28 cellular contexts compared by ENCODE assay signal in the genomic region with DNA sequence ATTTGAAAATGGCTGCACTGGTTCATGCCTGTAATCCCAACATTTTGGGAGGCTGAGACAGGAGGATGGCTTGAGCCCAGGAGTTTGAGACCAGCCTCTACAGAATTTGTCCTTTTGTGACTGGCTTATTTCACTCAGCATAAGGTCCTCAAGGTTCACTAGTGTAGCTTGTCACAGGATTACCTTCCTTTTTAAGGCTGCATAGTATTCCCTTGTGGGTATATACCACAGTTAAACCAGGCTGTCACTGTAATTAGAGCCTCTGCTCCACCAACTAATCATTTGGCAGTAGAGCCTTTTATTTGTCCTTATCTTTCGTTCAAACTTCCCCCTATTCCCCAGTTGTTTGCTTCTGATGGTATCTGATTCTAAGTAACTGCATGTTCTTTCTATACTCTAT. TPM values are rescaled to one million over a fixed set of nuclear protein-coding genes. Genes with fewer than 3 reads are reported as not detected.
DNase-seq lines count a peak whose midpoint lies in the region; ATAC-seq, FAIRE-seq and TF ChIP-seq lines count a peak whose summit lies in the region.
"Had no signal": no experiment of that assay in that cellular context is flagged by ENCODE, and none has a peak within 500 bp of the region (broad histone marks: within the 10 kb centered on the region; RNA-seq: fewer than 3 reads in every experiment).

No MANE protein-coding gene starts in this region.

- CTCF ChIA-PET in HepG2 (lab: Yijun Ruan, JAX; ENCODE audit: low intra/inter-chr PET ratio, low total read pairs): no interaction called here
- CTCF ChIA-PET in K562 (lab: Yijun Ruan, JAX; ENCODE audit: low intra/inter-chr PET ratio): no interaction called here

- 11% methylated on average over 1 of the region's 1 CpG for WGBS in HepG2 (ENCODE audit: low lambda C conversion rate)
- 40% methylated on average over 1 of the region's 1 CpG for WGBS in right lobe of liver (ENCODE audit: insufficient coverage, low coverage, low lambda C conversion rate, missing lambda C conversion rate)
- WGBS in K562 (ENCODE audit: insufficient coverage, low coverage, missing lambda C conversion rate): 0% methylated on average over 1 of the region's 1 CpG

- BruUV-seq in HepG2 (replicated peaks; lab: Mats Ljungman, UMichigan) (no TSS peak), K562 (replicated peaks; lab: Mats Ljungman, UMichigan) (no TSS peak)

- POLR2A ChIA-PET in HepG2 (lab: Yijun Ruan, JAX) (no interaction called here), K562 (lab: Yijun Ruan, JAX) (no interaction called here)

- intact Hi-C loops in HepG2 (cut with micrococcal nuclease; ENCODE audit: unreplicated experiment) (no loop called here), right lobe of liver (cut with DNase I) (no loop called here), K562 (cut with micrococcal nuclease) (no loop called here)

- H3K36me3 ChIP-seq in HepG2 (replicated peaks in 1 of 2; ENCODE audit: control insufficient read depth in 1 of 2, insufficient read depth in 2 of 2, low read length in 2 of 2) (no peaks in the 10 kb centered on the region), right lobe of liver (no peaks in the 10 kb centered on the region), K562 (ENCODE audit: control insufficient read depth, insufficient read depth, low read length) (no peaks in the 10 kb centered on the region)
- H3K36me3 ChIP-seq: BE2C had no signal

- H3K9me3 ChIP-seq in HepG2 (ENCODE audit: low read length): no peaks in the 10 kb centered on the region
- H3K9me3 ChIP-seq in right lobe of liver: no peaks in the 10 kb centered on the region
- no peaks in the 10 kb centered on the region for H3K9me3 ChIP-seq in K562 (replicated peaks; ENCODE audit: control insufficient read depth, insufficient read depth, low read depth, low read length)
- H3K9me3 ChIP-seq: BE2C, BLaER1 had no signal

- in situ Hi-C loops in HepG2 (cut with HindIII; ENCODE audit: extremely low pct_ligation_motif_present, low pct_unique_long_range_greater_than_20kb) (no loop called here), K562 (cut with MboI) (no loop called here), G401 (cut with HindIII; ENCODE audit: low sequenced_read_pairs) (no loop called here)

- H4K20me1 ChIP-seq in HepG2 (ENCODE audit: insufficient read depth, low read length): no peaks in the 10 kb centered on the region
- H4K20me1 ChIP-seq in K562 (replicated peaks; ENCODE audit: control insufficient read depth, insufficient read depth, low read length): no peaks in the 10 kb centered on the region
- H4K20me1 ChIP-seq: BLaER1 had no signal

- TF ChIP-seq CTCF in HepG2 (CRISPR knock-in tag; IDR thresholded peaks at IDR 0.05) (no peak), right lobe of liver (IDR thresholded peaks at IDR 0.05) (no peak), K562 (IDR thresholded peaks at IDR 0.05 in 2 of 3, conservative IDR thresholded peaks at IDR 0.05 in 1 of 3; ENCODE audit: insufficient read depth in 2 of 3, low read depth in 1 of 3, low read length in 3 of 3) (no peak)

- H3K4me3 ChIP-seq in HepG2 (replicated peaks in 1 of 3; ENCODE audit: insufficient read depth in 1 of 3, low read depth in 2 of 3, low read length in 3 of 3) (no peak overlapping the region), right lobe of liver (no peak overlapping the region), K562 (no peak overlapping the region)
- H3K4me3 ChIP-seq: BLaER1 had no signal

- H2AFZ ChIP-seq in HepG2 (ENCODE audit: low read length) (no peak overlapping the region), K562 (ENCODE audit: low read depth, low read length) (no peak overlapping the region)

- TF ChIP-seq POLR2A in HepG2 (IDR thresholded peaks at IDR 0.05; ENCODE audit: insufficient read depth in 1 of 2, low read depth in 2 of 2, low read length in 2 of 2): no peak
- no peak for TF ChIP-seq POLR2A in right lobe of liver (IDR thresholded peaks at IDR 0.05)
- no peak for TF ChIP-seq POLR2A in K562 (conservative IDR thresholded peaks at IDR 0.05)

- FAIRE-seq in HepG2 (lab: Jason Lieb, UNC) (no peak), K562 (lab: Jason Lieb, UNC) (no peak)
- FAIRE-seq: A204.1, G401.6, GM12891, GM19239 had no signal

- H3K4me2 ChIP-seq in HepG2 (ENCODE audit: low read depth, low read length) (no peak overlapping the region), K562 (ENCODE audit: insufficient read depth, low read length) (no peak overlapping the region)
- H3K4me2 ChIP-seq: BLaER1 had no signal

- H3K9ac ChIP-seq in HepG2 (ENCODE audit: insufficient read depth, low read depth, low read length) (no peak overlapping the region), K562 (ENCODE audit: insufficient read depth in 1 of 2, low read depth in 2 of 2, low read length in 2 of 2) (no peak overlapping the region)
- H3K9ac ChIP-seq: BLaER1 had no signal

- no peaks in the 10 kb centered on the region for H3K79me2 ChIP-seq in HepG2 (ENCODE audit: insufficient read depth, low read length)
- no peaks in the 10 kb centered on the region for H3K79me2 ChIP-seq in K562 (ENCODE audit: control insufficient read depth, insufficient read depth, low read length)

- TF ChIP-seq EP300 in HepG2 (IDR thresholded peaks at IDR 0.05; ENCODE audit: low read depth in 2 of 2, low read length in 2 of 2) (no peak), HepG2 (CRISPR knock-in tag; IDR thresholded peaks at IDR 0.05; ENCODE audit: borderline replicate concordance) (no peak), K562 (IDR thresholded peaks at IDR 0.05; ENCODE audit: low read length) (no peak)

- H3K4me1 ChIP-seq in HepG2 (ENCODE audit: insufficient read depth, low read length): peaks cover 32% of the 10 kb centered on the region
- no peaks in the 10 kb centered on the region for H3K4me1 ChIP-seq in right lobe of liver
- H3K4me1 ChIP-seq in K562 (replicated peaks in 1 of 2; ENCODE audit: control insufficient read depth in 2 of 2, insufficient read depth in 2 of 2, low read length in 2 of 2): peaks cover 2 to 6% of the 10 kb centered on the region in 2 experiments; a peak in 2 of 5 replicates
- H3K4me1 ChIP-seq: BE2C had no signal

- H3K27ac ChIP-seq in HepG2 (ENCODE audit: extremely low read length, insufficient read depth, low read length) (no peak overlapping the region), right lobe of liver (no peak overlapping the region), K562 (ENCODE audit: extremely low read depth, low read depth, low read length) (no peak overlapping the region)
- H3K27ac ChIP-seq: BLaER1 had no signal

- no peak for DNase-seq in HepG2 (ENCODE audit: low spot score)
- no peak for DNase-seq in right lobe of liver
- no peak for DNase-seq in K562 (ENCODE audit: extremely low read depth in 1 of 4, low spot score in 3 of 4)
- no peak for DNase-seq in G401 (ENCODE audit: low spot score)
- DNase-seq: 8988T; ACHN; BE2C; C1 segment of cervical spinal cord; CD4-positive, alpha-beta memory T cell; CD4-positive, CD25-positive, alpha-beta regulatory T cell; CD8-positive, alpha-beta memory T cell; COR-L47; DMS 273 treated with DMSO at 0.1 percent for 48 hours; DMS153; DMS53; DMS79; DND-41; EL; GF-D8 had no signal

- no peak for TF ChIP-seq RAD21 in HepG2 (CRISPR knock-in tag; IDR thresholded peaks at IDR 0.05)
- TF ChIP-seq RAD21 in K562 (CRISPR knock-in tag; conservative IDR thresholded peaks at IDR 0.05 in 1 of 2, IDR thresholded peaks at IDR 0.05 in 1 of 2): no peak

- peaks cover 0 to 18% of the 10 kb centered on the region in 2 experiments; a peak in 3 of 5 replicates for H3K27me3 ChIP-seq in HepG2 (ENCODE audit: control insufficient read depth in 1 of 2, insufficient read depth in 2 of 2, low read length in 2 of 2)
- H3K27me3 ChIP-seq in right lobe of liver: no peaks in the 10 kb centered on the region
- no peaks in the 10 kb centered on the region; a peak in 1 of 5 replicates for H3K27me3 ChIP-seq in K562 (ENCODE audit: control insufficient read depth in 2 of 2, insufficient read depth in 2 of 2, low read length in 2 of 2)
- H3K27me3 ChIP-seq: BE2C, BLaER1 had no signal

- ATAC-seq in HepG2: no peak
- ATAC-seq in right lobe of liver: no peak
- no peak for ATAC-seq in K562
- no peak for ATAC-seq in HG02588 (IDR thresholded peaks at IDR 0.05; ENCODE audit: unreplicated experiment)

- no peaks in the 10 kb centered on the region for H3K9me1 ChIP-seq in K562 (ENCODE audit: control insufficient read depth, insufficient read depth, low read length)

RNA-seq across cellular contexts. Expression of a gene that starts 50.4 kb away (rescaled TPM):
- total RNA-seq in HepG2 (2016; rRNA removed; fragmentation: Illumina TruSeq; extraction: Trizol) (60.3 and 66.0 TPM in 2 replicates), right lobe of liver (10 to 100 TPM; 24.1 to 39.1 (median 33.7) TPM), K562 (2014; rRNA removed) (19.9 and 21.1 TPM in 2 replicates), K562 (2014; rRNA removed; fragmentation: Illumina TruSeq; extraction: Trizol) (39.6 and 44.7 TPM in 2 replicates), K562 (2015; rRNA removed; fragmentation: Illumina TruSeq; extraction: Trizol) (24.2 and 26.3 TPM in 2 replicates), K562 (2021) (45.9 and 46.9 TPM in 2 replicates)
- total RNA-seq in HepG2 (2016; cell fraction: cytosol; rRNA removed; fragmentation: Illumina TruSeq; extraction: Trizol; ENCODE audit: low read depth): 53.2 and 61.0 TPM in 2 replicates
- 59.1 and 65.9 TPM in 2 replicates for total RNA-seq in HepG2 (2016; cell fraction: insoluble cytoplasmic fraction; rRNA removed; fragmentation: Illumina TruSeq; extraction: Trizol)
- 17.7 and 19.5 TPM in 2 replicates for total RNA-seq in HepG2 (2016; cell fraction: membrane; rRNA removed; fragmentation: Illumina TruSeq; extraction: Trizol)
- total RNA-seq in HepG2 (2016; cell fraction: nucleus; rRNA removed; fragmentation: Illumina TruSeq; extraction: Trizol): 79.5 and 91.4 TPM in 2 replicates
- polyA plus RNA-seq in HepG2 (2011; rRNA removed) (26.2 and 27.7 TPM in 2 replicates), K562 (2011; rRNA removed) (21.3 and 31.8 TPM in 2 replicates), K562 (2014; fragmentation: Illumina TruSeq; extraction: Trizol) (21.4 and 24.4 TPM in 2 replicates), K562 (2014; fragmentation: Nextera tagmentation; extraction: Ambion mirVana) (10 to 100 TPM in 1 of 2 experiments, 1 to 10 TPM in 1; 9.6 to 10.6 TPM), K562 (2014; rRNA removed) (15.2 and 19.4 TPM in 2 replicates)
- 23.3 and 35.2 TPM in 2 replicates for polyA plus RNA-seq in HepG2 (2011; cell fraction: cytosol; rRNA removed)
- polyA plus RNA-seq in HepG2 (2011; cell fraction: nucleus; rRNA removed): 15.9 and 18.6 TPM in 2 replicates
- 33.8 and 36.9 TPM in 2 replicates for polyA plus RNA-seq in HepG2 (2012)
- polyA plus RNA-seq in HepG2 (2016; cell fraction: cytosol; fragmentation: Illumina TruSeq; extraction: Trizol; ENCODE audit: low read depth): 1.9 and 2.2 TPM in 2 replicates
- 20.1 and 21.1 TPM in 2 replicates for polyA plus RNA-seq in HepG2 (2016; cell fraction: insoluble cytoplasmic fraction; fragmentation: Illumina TruSeq; extraction: Trizol; ENCODE audit: low read depth)
- 3.3 and 5.0 TPM in 2 replicates for polyA plus RNA-seq in HepG2 (2016; cell fraction: membrane; fragmentation: Illumina TruSeq; extraction: Trizol; ENCODE audit: low read depth)
- polyA plus RNA-seq in HepG2 (2016; cell fraction: nucleus; fragmentation: Illumina TruSeq; extraction: Trizol; ENCODE audit: insufficient read depth, low read depth): 53.9 and 54.9 TPM in 2 replicates
- 296 and 353 TPM in 2 replicates for polyA minus RNA-seq in HepG2 (2011; rRNA and poly(A)+ RNA removed; ENCODE audit: low replicate concordance)
- polyA minus RNA-seq in HepG2 (2011; cell fraction: cytosol; rRNA and poly(A)+ RNA removed): 42.8 and 47.8 TPM in 2 replicates
- polyA minus RNA-seq in HepG2 (2011; cell fraction: nucleus; rRNA and poly(A)+ RNA removed): 103 and 112 TPM in 2 replicates
- 152 and 196 TPM in 2 replicates for total RNA-seq in K562 (2011; cell fraction: chromatin; rRNA removed; ENCODE audit: low replicate concordance)
- total RNA-seq in K562 (2011; cell fraction: nucleolus; rRNA removed): 115 and 130 TPM in 2 replicates
- total RNA-seq in K562 (2011; cell fraction: nucleoplasm; rRNA removed): 153 and 187 TPM in 2 replicates
- 17.0 and 17.3 TPM in 2 replicates for polyA plus RNA-seq in K562 (2011; cell fraction: cytosol; rRNA removed)
- polyA plus RNA-seq in K562 (2011; cell fraction: nucleus; rRNA removed): 23.0 and 23.7 TPM in 2 replicates
- 8.4 and 19.4 TPM in 2 replicates for polyA plus RNA-seq in K562 (2012)
- polyA minus RNA-seq in K562 (2011; rRNA and poly(A)+ RNA removed): 122 and 160 TPM in 2 replicates
- 19.4 and 27.8 TPM in 2 replicates for polyA minus RNA-seq in K562 (2011; cell fraction: cytosol; rRNA and poly(A)+ RNA removed)
- polyA minus RNA-seq in K562 (2011; cell fraction: nucleus; rRNA and poly(A)+ RNA removed): 58.4 and 70.4 TPM in 2 replicates
- 9.2 and 15.2 TPM in 2 replicates for total RNA-seq in G401 (2014; rRNA removed; shearing (Covaris generic))

RNA-seq across cellular contexts. Expression of a gene that starts 50.8 kb away (rescaled TPM):
- total RNA-seq in HepG2 (2016; rRNA removed; fragmentation: Illumina TruSeq; extraction: Trizol): 238 and 304 TPM in 2 replicates
- total RNA-seq in HepG2 (2016; cell fraction: cytosol; rRNA removed; fragmentation: Illumina TruSeq; extraction: Trizol; ENCODE audit: low read depth): 27.8 and 28.9 TPM in 2 replicates
- total RNA-seq in HepG2 (2016; cell fraction: insoluble cytoplasmic fraction; rRNA removed; fragmentation: Illumina TruSeq; extraction: Trizol): 239 and 297 TPM in 2 replicates
- total RNA-seq in HepG2 (2016; cell fraction: membrane; rRNA removed; fragmentation: Illumina TruSeq; extraction: Trizol): 45.3 and 49.2 TPM in 2 replicates
- total RNA-seq in HepG2 (2016; cell fraction: nucleus; rRNA removed; fragmentation: Illumina TruSeq; extraction: Trizol): 107 and 123 TPM in 2 replicates
- polyA plus RNA-seq in HepG2 (2011; rRNA removed): 97.1 and 112 TPM in 2 replicates
- polyA plus RNA-seq in HepG2 (2011; cell fraction: cytosol; rRNA removed): 101 and 128 TPM in 2 replicates
- 35.3 and 43.0 TPM in 2 replicates for polyA plus RNA-seq in HepG2 (2011; cell fraction: nucleus; rRNA removed)
- polyA plus RNA-seq in HepG2 (2012): 78.1 and 124 TPM in 2 replicates
- 19.4 and 19.7 TPM in 2 replicates for polyA plus RNA-seq in HepG2 (2016; cell fraction: cytosol; fragmentation: Illumina TruSeq; extraction: Trizol; ENCODE audit: low read depth)
- 261 and 264 TPM in 2 replicates for polyA plus RNA-seq in HepG2 (2016; cell fraction: insoluble cytoplasmic fraction; fragmentation: Illumina TruSeq; extraction: Trizol; ENCODE audit: low read depth)
- 31.8 and 34.9 TPM in 2 replicates for polyA plus RNA-seq in HepG2 (2016; cell fraction: membrane; fragmentation: Illumina TruSeq; extraction: Trizol; ENCODE audit: low read depth)
- 130 and 134 TPM in 2 replicates for polyA plus RNA-seq in HepG2 (2016; cell fraction: nucleus; fragmentation: Illumina TruSeq; extraction: Trizol; ENCODE audit: insufficient read depth, low read depth)
- polyA minus RNA-seq in HepG2 (2011; rRNA and poly(A)+ RNA removed; ENCODE audit: low replicate concordance): 138 and 239 TPM in 2 replicates
- polyA minus RNA-seq in HepG2 (2011; cell fraction: cytosol; rRNA and poly(A)+ RNA removed): 86.5 and 95.1 TPM in 2 replicates
- 71.3 and 79.6 TPM in 2 replicates for polyA minus RNA-seq in HepG2 (2011; cell fraction: nucleus; rRNA and poly(A)+ RNA removed)
- total RNA-seq in right lobe of liver: 100 to 1,000 TPM; 129 to 295 (median 219) TPM
- 78.9 and 152 TPM in 2 replicates for total RNA-seq in K562 (2011; cell fraction: chromatin; rRNA removed; ENCODE audit: low replicate concordance)
- 49.4 and 56.5 TPM in 2 replicates for total RNA-seq in K562 (2011; cell fraction: nucleolus; rRNA removed)
- 97.7 and 134 TPM in 2 replicates for total RNA-seq in K562 (2011; cell fraction: nucleoplasm; rRNA removed)
- 67.3 and 71.4 TPM in 2 replicates for total RNA-seq in K562 (2014; rRNA removed)
- 103 and 109 TPM in 2 replicates for total RNA-seq in K562 (2014; rRNA removed; fragmentation: Illumina TruSeq; extraction: Trizol)
- total RNA-seq in K562 (2015; rRNA removed; fragmentation: Illumina TruSeq; extraction: Trizol): 86.8 and 93.1 TPM in 2 replicates
- 100 and 109 TPM in 2 replicates for total RNA-seq in K562 (2021)
- 109 and 126 TPM in 2 replicates for polyA plus RNA-seq in K562 (2011; rRNA removed)
- polyA plus RNA-seq in K562 (2011; cell fraction: cytosol; rRNA removed): 66.1 and 128 TPM in 2 replicates
- 67.1 and 91.6 TPM in 2 replicates for polyA plus RNA-seq in K562 (2011; cell fraction: nucleus; rRNA removed)
- 85.6 and 104 TPM in 2 replicates for polyA plus RNA-seq in K562 (2012)
- polyA plus RNA-seq in K562 (2014; fragmentation: Illumina TruSeq; extraction: Trizol): 77.3 and 92.0 TPM in 2 replicates
- 100 to 1,000 TPM; 198 to 199 TPM for polyA plus RNA-seq in K562 (2014; fragmentation: Nextera tagmentation; extraction: Ambion mirVana)
- 84.6 and 94.9 TPM in 2 replicates for polyA plus RNA-seq in K562 (2014; rRNA removed)
- 189 and 209 TPM in 2 replicates for polyA minus RNA-seq in K562 (2011; rRNA and poly(A)+ RNA removed)
- polyA minus RNA-seq in K562 (2011; cell fraction: cytosol; rRNA and poly(A)+ RNA removed): 50.2 and 61.6 TPM in 2 replicates
- 29.5 and 56.9 TPM in 2 replicates for polyA minus RNA-seq in K562 (2011; cell fraction: nucleus; rRNA and poly(A)+ RNA removed)
- total RNA-seq in G401 (2014; rRNA removed; shearing (Covaris generic)): 17.8 and 30.6 TPM in 2 replicates

RNA-seq across cellular contexts. Expression of a gene that starts 51.1 kb away (rescaled TPM):
- total RNA-seq in HepG2 (2016; rRNA removed; fragmentation: Illumina TruSeq; extraction: Trizol) (0.14 and 0.40 TPM in 2 replicates), right lobe of liver (under 1 TPM in 3 of 6 experiments, not detected in 3; 0.07 to 0.51 (median 0.15) TPM), K562 (2014; rRNA removed) (not detected in 2 replicates), K562 (2014; rRNA removed; fragmentation: Illumina TruSeq; extraction: Trizol) (0.07 TPM in 1 of 2 replicates, not detected in the other), K562 (2015; rRNA removed; fragmentation: Illumina TruSeq; extraction: Trizol) (0.18 TPM in 1 of 2 replicates, not detected in the other), K562 (2021) (0.09 and 0.16 TPM in 2 replicates)
- not detected in 2 replicates for total RNA-seq in HepG2 (2016; cell fraction: cytosol; rRNA removed; fragmentation: Illumina TruSeq; extraction: Trizol; ENCODE audit: low read depth)
- total RNA-seq in HepG2 (2016; cell fraction: insoluble cytoplasmic fraction; rRNA removed; fragmentation: Illumina TruSeq; extraction: Trizol): 0.06 and 0.19 TPM in 2 replicates
- total RNA-seq in HepG2 (2016; cell fraction: membrane; rRNA removed; fragmentation: Illumina TruSeq; extraction: Trizol): 0.17 and 0.34 TPM in 2 replicates
- total RNA-seq in HepG2 (2016; cell fraction: nucleus; rRNA removed; fragmentation: Illumina TruSeq; extraction: Trizol): 0.37 and 0.41 TPM in 2 replicates
- polyA plus RNA-seq in HepG2 (2011; rRNA removed) (1.5 TPM in 2 replicates), K562 (2011; rRNA removed) (0.04 and 0.09 TPM in 2 replicates), K562 (2014; fragmentation: Illumina TruSeq; extraction: Trizol) (0.06 and 0.16 TPM in 2 replicates), K562 (2014; fragmentation: Nextera tagmentation; extraction: Ambion mirVana) (under 1 TPM in 1 of 2 experiments, not detected in 1; 0.24 TPM), K562 (2014; rRNA removed) (0.27 and 0.54 TPM in 2 replicates)
- 0.45 and 0.46 TPM in 2 replicates for polyA plus RNA-seq in HepG2 (2011; cell fraction: cytosol; rRNA removed)
- polyA plus RNA-seq in HepG2 (2011; cell fraction: nucleus; rRNA removed): 6.4 and 6.8 TPM in 2 replicates
- polyA plus RNA-seq in HepG2 (2012): 1.1 and 1.5 TPM in 2 replicates
- not detected in 2 replicates for polyA plus RNA-seq in HepG2 (2016; cell fraction: cytosol; fragmentation: Illumina TruSeq; extraction: Trizol; ENCODE audit: low read depth)
- polyA plus RNA-seq in HepG2 (2016; cell fraction: insoluble cytoplasmic fraction; fragmentation: Illumina TruSeq; extraction: Trizol; ENCODE audit: low read depth): 0.13 and 0.63 TPM in 2 replicates
- polyA plus RNA-seq in HepG2 (2016; cell fraction: membrane; fragmentation: Illumina TruSeq; extraction: Trizol; ENCODE audit: low read depth): 0.09 and 0.24 TPM in 2 replicates
- polyA plus RNA-seq in HepG2 (2016; cell fraction: nucleus; fragmentation: Illumina TruSeq; extraction: Trizol; ENCODE audit: insufficient read depth, low read depth): 0.79 and 0.93 TPM in 2 replicates
- polyA minus RNA-seq in HepG2 (2011; rRNA and poly(A)+ RNA removed; ENCODE audit: low replicate concordance): 0.98 and 2.5 TPM in 2 replicates
- polyA minus RNA-seq in HepG2 (2011; cell fraction: cytosol; rRNA and poly(A)+ RNA removed): 0.59 TPM in 1 of 2 replicates, not detected in the other
- polyA minus RNA-seq in HepG2 (2011; cell fraction: nucleus; rRNA and poly(A)+ RNA removed): 0.90 and 1.4 TPM in 2 replicates
- total RNA-seq in K562 (2011; cell fraction: chromatin; rRNA removed; ENCODE audit: low replicate concordance): 0.11 and 0.58 TPM in 2 replicates
- total RNA-seq in K562 (2011; cell fraction: nucleolus; rRNA removed): 0.13 and 0.50 TPM in 2 replicates
- total RNA-seq in K562 (2011; cell fraction: nucleoplasm; rRNA removed): 0.37 and 0.61 TPM in 2 replicates
- polyA plus RNA-seq in K562 (2011; cell fraction: cytosol; rRNA removed): 0.10 and 0.13 TPM in 2 replicates
- 0.58 and 0.82 TPM in 2 replicates for polyA plus RNA-seq in K562 (2011; cell fraction: nucleus; rRNA removed)
- polyA plus RNA-seq in K562 (2012): 0.28 and 0.46 TPM in 2 replicates
- polyA minus RNA-seq in K562 (2011; rRNA and poly(A)+ RNA removed): not detected in 2 replicates
- polyA minus RNA-seq in K562 (2011; cell fraction: cytosol; rRNA and poly(A)+ RNA removed): not detected in 2 replicates
- polyA minus RNA-seq in K562 (2011; cell fraction: nucleus; rRNA and poly(A)+ RNA removed): 0.13 and 2.4 TPM in 2 replicates
- 0.47 TPM in 1 of 2 replicates, not detected in the other for total RNA-seq in G401 (2014; rRNA removed; shearing (Covaris generic))
- total RNA-seq: Daoy had no signal
- polyA plus RNA-seq: AG04450, CD14-positive monocyte had no signal

RNA-seq across cellular contexts. Expression of a gene that starts 51.1 kb away (rescaled TPM):
- total RNA-seq in HepG2 (2016; rRNA removed; fragmentation: Illumina TruSeq; extraction: Trizol) (270 and 385 TPM in 2 replicates), right lobe of liver (100 to 1,000 TPM; 115 to 246 (median 160) TPM), K562 (2014; rRNA removed) (187 and 203 TPM in 2 replicates), K562 (2014; rRNA removed; fragmentation: Illumina TruSeq; extraction: Trizol) (207 and 219 TPM in 2 replicates), K562 (2015; rRNA removed; fragmentation: Illumina TruSeq; extraction: Trizol) (195 and 202 TPM in 2 replicates), K562 (2021) (186 and 196 TPM in 2 replicates)
- total RNA-seq in HepG2 (2016; cell fraction: cytosol; rRNA removed; fragmentation: Illumina TruSeq; extraction: Trizol; ENCODE audit: low read depth): 28.5 and 37.3 TPM in 2 replicates
- 269 and 366 TPM in 2 replicates for total RNA-seq in HepG2 (2016; cell fraction: insoluble cytoplasmic fraction; rRNA removed; fragmentation: Illumina TruSeq; extraction: Trizol)
- 91.6 and 115 TPM in 2 replicates for total RNA-seq in HepG2 (2016; cell fraction: membrane; rRNA removed; fragmentation: Illumina TruSeq; extraction: Trizol)
- total RNA-seq in HepG2 (2016; cell fraction: nucleus; rRNA removed; fragmentation: Illumina TruSeq; extraction: Trizol): 133 TPM in 2 replicates
- polyA plus RNA-seq in HepG2 (2011; rRNA removed) (101 and 102 TPM in 2 replicates), K562 (2011; rRNA removed) (183 and 214 TPM in 2 replicates), K562 (2014; fragmentation: Illumina TruSeq; extraction: Trizol) (224 and 246 TPM in 2 replicates), K562 (2014; fragmentation: Nextera tagmentation; extraction: Ambion mirVana) (100 to 1,000 TPM; 152 to 326 TPM), K562 (2014; rRNA removed) (140 and 145 TPM in 2 replicates)
- 101 and 123 TPM in 2 replicates for polyA plus RNA-seq in HepG2 (2011; cell fraction: cytosol; rRNA removed)
- polyA plus RNA-seq in HepG2 (2011; cell fraction: nucleus; rRNA removed): 35.5 and 47.7 TPM in 2 replicates
- 178 and 209 TPM in 2 replicates for polyA plus RNA-seq in HepG2 (2012)
- 28.3 and 35.5 TPM in 2 replicates for polyA plus RNA-seq in HepG2 (2016; cell fraction: cytosol; fragmentation: Illumina TruSeq; extraction: Trizol; ENCODE audit: low read depth)
- polyA plus RNA-seq in HepG2 (2016; cell fraction: insoluble cytoplasmic fraction; fragmentation: Illumina TruSeq; extraction: Trizol; ENCODE audit: low read depth): 311 and 319 TPM in 2 replicates
- 67.7 and 83.6 TPM in 2 replicates for polyA plus RNA-seq in HepG2 (2016; cell fraction: membrane; fragmentation: Illumina TruSeq; extraction: Trizol; ENCODE audit: low read depth)
- polyA plus RNA-seq in HepG2 (2016; cell fraction: nucleus; fragmentation: Illumina TruSeq; extraction: Trizol; ENCODE audit: insufficient read depth, low read depth): 138 and 139 TPM in 2 replicates
- 135 and 171 TPM in 2 replicates for polyA minus RNA-seq in HepG2 (2011; rRNA and poly(A)+ RNA removed; ENCODE audit: low replicate concordance)
- 120 and 132 TPM in 2 replicates for polyA minus RNA-seq in HepG2 (2011; cell fraction: cytosol; rRNA and poly(A)+ RNA removed)
- 57.7 and 75.8 TPM in 2 replicates for polyA minus RNA-seq in HepG2 (2011; cell fraction: nucleus; rRNA and poly(A)+ RNA removed)
- total RNA-seq in K562 (2011; cell fraction: chromatin; rRNA removed; ENCODE audit: low replicate concordance): 66.4 and 94.3 TPM in 2 replicates
- total RNA-seq in K562 (2011; cell fraction: nucleolus; rRNA removed): 54.4 and 55.7 TPM in 2 replicates
- total RNA-seq in K562 (2011; cell fraction: nucleoplasm; rRNA removed): 67.3 and 77.3 TPM in 2 replicates
- polyA plus RNA-seq in K562 (2011; cell fraction: cytosol; rRNA removed): 99.3 and 152 TPM in 2 replicates
- 83.4 and 104 TPM in 2 replicates for polyA plus RNA-seq in K562 (2011; cell fraction: nucleus; rRNA removed)
- 174 and 251 TPM in 2 replicates for polyA plus RNA-seq in K562 (2012)
- 329 and 345 TPM in 2 replicates for polyA minus RNA-seq in K562 (2011; rRNA and poly(A)+ RNA removed)
- 151 and 156 TPM in 2 replicates for polyA minus RNA-seq in K562 (2011; cell fraction: cytosol; rRNA and poly(A)+ RNA removed)
- polyA minus RNA-seq in K562 (2011; cell fraction: nucleus; rRNA and poly(A)+ RNA removed): 31.8 and 68.9 TPM in 2 replicates
- 184 and 219 TPM in 2 replicates for total RNA-seq in G401 (2014; rRNA removed; shearing (Covaris generic))
